In the genomic region with DNA sequence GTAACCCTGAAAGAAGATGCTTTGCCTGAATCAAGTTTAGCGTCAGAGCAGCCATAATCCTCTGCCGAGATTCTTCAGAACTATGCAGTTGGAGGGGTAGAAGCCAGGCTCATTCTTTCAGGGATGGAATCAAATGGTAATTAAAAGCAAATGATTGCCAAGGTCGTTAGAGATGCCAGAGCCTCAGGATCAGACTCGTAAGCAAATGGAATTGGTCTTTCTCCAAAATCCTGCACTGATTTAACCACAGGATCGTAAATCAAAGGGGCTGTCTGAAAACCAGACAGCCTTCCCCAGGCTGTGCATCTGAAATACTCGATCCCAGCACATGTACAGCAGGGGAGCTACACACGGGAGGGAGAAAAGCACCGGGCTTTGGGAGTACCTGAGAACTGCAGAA, we compare ENCODE assay signal across 1 cellular context.
TF ChIP-seq lines count a peak whose summit lies in the region.

No MANE protein-coding gene starts in this region.

TF ChIP-seq in IMR-90, 13 proteins besides CTCF, POLR2A, EP300 and RAD21 (continued from another document):
- TF ChIP-seq CHD1 (IDR thresholded peaks at IDR 0.05; ENCODE audit: low read depth, low read length), result no peak
- no peak for TF ChIP-seq MAZ (IDR thresholded peaks at IDR 0.05; ENCODE audit: borderline replicate concordance, low read depth, low read length)
- TF ChIP-seq MAFK (IDR thresholded peaks at IDR 0.05; ENCODE audit: low read depth, low read length), result no peak
- TF ChIP-seq, protein P1, sequence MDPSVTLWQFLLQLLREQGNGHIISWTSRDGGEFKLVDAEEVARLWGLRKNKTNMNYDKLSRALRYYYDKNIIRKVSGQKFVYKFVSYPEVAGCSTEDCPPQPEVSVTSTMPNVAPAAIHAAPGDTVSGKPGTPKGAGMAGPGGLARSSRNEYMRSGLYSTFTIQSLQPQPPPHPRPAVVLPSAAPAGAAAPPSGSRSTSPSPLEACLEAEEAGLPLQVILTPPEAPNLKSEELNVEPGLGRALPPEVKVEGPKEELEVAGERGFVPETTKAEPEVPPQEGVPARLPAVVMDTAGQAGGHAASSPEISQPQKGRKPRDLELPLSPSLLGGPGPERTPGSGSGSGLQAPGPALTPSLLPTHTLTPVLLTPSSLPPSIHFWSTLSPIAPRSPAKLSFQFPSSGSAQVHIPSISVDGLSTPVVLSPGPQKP (IDR thresholded peaks at IDR 0.05; ENCODE audit: borderline replicate concordance, low read depth, low read length), result no peak
- TF ChIP-seq NFE2L2 (IDR thresholded peaks at IDR 0.05; ENCODE audit: low read depth, low read length), result no peak
TF ChIP-seq in IMR-90: peak in this region for 0.
